ENCODE assay signal across 11 cellular contexts in the genomic region with DNA sequence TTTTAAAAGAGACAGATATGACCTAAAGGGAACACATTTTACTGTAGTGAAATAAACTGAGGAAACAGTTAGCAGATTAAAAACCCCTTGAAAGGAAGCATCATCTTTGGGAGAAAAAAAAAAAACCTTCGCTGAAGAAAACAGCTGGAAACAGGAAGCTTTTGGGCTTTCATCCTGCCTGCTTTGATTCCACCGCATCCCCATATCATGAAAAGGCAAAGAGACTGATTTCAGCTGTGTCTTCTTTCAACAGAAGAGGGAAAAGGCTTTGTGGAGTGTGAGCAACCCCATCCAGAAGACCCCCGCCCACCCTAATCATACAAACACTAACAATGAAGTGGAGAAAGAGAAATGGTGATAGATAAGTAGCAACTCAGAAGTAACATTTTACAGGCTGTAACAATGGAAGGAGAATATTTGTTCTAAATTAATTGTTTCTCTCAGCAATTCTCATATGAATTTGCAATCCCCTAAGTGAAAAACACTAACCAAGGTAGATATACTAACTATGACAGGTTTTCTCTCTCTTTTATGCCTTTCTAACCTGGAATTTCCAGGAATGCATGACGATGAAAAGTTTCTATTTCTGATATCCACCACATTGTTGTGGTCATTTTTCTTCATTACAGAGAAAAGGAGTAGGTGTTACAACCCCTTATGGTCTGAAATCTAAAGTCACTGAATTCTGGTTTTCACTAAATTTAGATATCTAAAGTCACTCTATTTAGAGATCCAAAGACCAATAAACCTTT.
DNase-seq lines count a peak whose midpoint lies in the region; ATAC-seq, FAIRE-seq and TF ChIP-seq lines count a peak whose summit lies in the region.
"Had no signal": no experiment of that assay in that cellular context is flagged by ENCODE, and none has a peak within 500 bp of the region (broad histone marks: within the 10 kb centered on the region; RNA-seq: fewer than 3 reads in every experiment).

No MANE protein-coding gene starts in this region.

- DNase-seq in astrocyte (ENCODE audit: low read depth), result peak; percentile 82
- no peak for DNase-seq in left lung
- no peak for DNase-seq in upper lobe of left lung
- no peak for DNase-seq in epidermal melanocyte (ENCODE audit: insufficient read length, low spot score)
- DNase-seq in NCI-H2029 (lab: John Stamatoyannopoulos, UW), result no peak
- no peak for DNase-seq in erythroblast (lab: John Stamatoyannopoulos, UW)
- DNase-seq: activated CD4-positive, alpha-beta T cell treated with anti-CD3 and anti-CD28 coated beads, Interleukin-2, amount 50 U/mL, for 48 hours; activated naive CD4-positive, alpha-beta T cell treated with Interleukin-2 at 50 U/mL for 16 hours had no signal

- ATAC-seq in left lung, result no peak
- ATAC-seq in upper lobe of left lung (ENCODE audit: low FRiP score in 2 of 2), result no peak

- no peak overlapping the region for H2AFZ ChIP-seq in astrocyte (ENCODE audit: low read depth, low read length)

- no peak for FAIRE-seq in astrocyte (lab: Jason Lieb, UNC)
- FAIRE-seq: GM18507 had no signal

- peaks cover 3% of the 10 kb centered on the region for H3K36me3 Mint-ChIP-seq in astrocyte (ENCODE audit: low read depth, unreplicated experiment)

- H3K9ac ChIP-seq in HUES64 (ENCODE audit: low read depth, low read length) (peak overlapping the region; percentile 23; the same call in 1 of the 2 replicates), astrocyte (ENCODE audit: low read length) (peak overlapping the region; percentile 80)

- H3K9me3 ChIP-seq in HUES64 (ENCODE audit: insufficient read depth, low read depth, low read length) (no peaks in the 10 kb centered on the region), astrocyte (ENCODE audit: insufficient read depth, low read depth, low read length) (no peaks in the 10 kb centered on the region), left lung (no peaks in the 10 kb centered on the region), upper lobe of left lung (no peaks in the 10 kb centered on the region)

- H3K27me3 ChIP-seq in HUES64 (ENCODE audit: insufficient read depth, low read length) (no peaks in the 10 kb centered on the region), astrocyte (ENCODE audit: insufficient read depth, low read length) (no peaks in the 10 kb centered on the region), left lung (no peaks in the 10 kb centered on the region), upper lobe of left lung (no peaks in the 10 kb centered on the region)

- TF ChIP-seq POLR2A in upper lobe of left lung (IDR thresholded peaks at IDR 0.05) (no peak), erythroblast (IDR thresholded peaks at IDR 0.05; ENCODE audit: low read length) (no peak)

- TF ChIP-seq EP300 in upper lobe of left lung (IDR thresholded peaks at IDR 0.05), result no peak

- H3K4me3 ChIP-seq in HUES64 (ENCODE audit: low read length) (no peak overlapping the region), astrocyte (ENCODE audit: insufficient read depth, low read depth, low read length) (no peak overlapping the region), left lung (no peak overlapping the region), upper lobe of left lung (no peak overlapping the region)

- H3K36me3 ChIP-seq in HUES64 (ENCODE audit: insufficient read depth, low read length), result no peaks in the 10 kb centered on the region
- H3K36me3 ChIP-seq in astrocyte (ENCODE audit: insufficient read depth, low read length), result no peaks in the 10 kb centered on the region
- H3K36me3 ChIP-seq in left lung, result no peaks in the 10 kb centered on the region
- no peaks in the 10 kb centered on the region for H3K36me3 ChIP-seq in upper lobe of left lung

- intact Hi-C loops in left lung (cut with DNase I), result no loop called here

- H3K27ac ChIP-seq in HUES64 (ENCODE audit: low read depth, low read length) (peak overlapping the region; percentile 88), astrocyte (ENCODE audit: low read depth, low read length) (peak overlapping the region; percentile 91), left lung (peak overlapping the region; percentile 28 to 47), upper lobe of left lung (peak overlapping the region in 3 of 4 donors; percentile 49 to 76 (median 53))

- TF ChIP-seq CTCF in astrocyte (IDR thresholded peaks at IDR 0.05; ENCODE audit: insufficient read depth, low read depth, low read length), result no peak
- no peak for TF ChIP-seq CTCF in left lung (IDR thresholded peaks at IDR 0.05)
- TF ChIP-seq CTCF in upper lobe of left lung (IDR thresholded peaks at IDR 0.05), result no peak

- H3K4me2 ChIP-seq in astrocyte (ENCODE audit: low read length), result peak overlapping the region; percentile 76

- peak overlapping the region; percentile 100 for H3K27ac Mint-ChIP-seq in astrocyte (ENCODE audit: unreplicated experiment)
- H3K27ac Mint-ChIP-seq: dendritic cell treated with granulocyte-macrophage colony-stimulating factor and Interleukin-4, amounts not matched to agents 40 ng/mL and 50 ng/mL, for 4 days had no signal

- H3K27me3 Mint-ChIP-seq in astrocyte (ENCODE audit: low read depth, unreplicated experiment), result no peaks in the 10 kb centered on the region
- H3K27me3 Mint-ChIP-seq: dendritic cell treated with granulocyte-macrophage colony-stimulating factor and Interleukin-4, amounts not matched to agents 40 ng/mL and 50 ng/mL, for 4 days had no signal

- H3K4me3 Mint-ChIP-seq in astrocyte (ENCODE audit: unreplicated experiment), result peak overlapping the region; percentile 67
- H3K4me3 Mint-ChIP-seq: dendritic cell treated with granulocyte-macrophage colony-stimulating factor and Interleukin-4, amounts not matched to agents 40 ng/mL and 50 ng/mL, for 4 days had no signal

- H4K20me1 ChIP-seq in astrocyte (ENCODE audit: insufficient read depth, low read length), result no peaks in the 10 kb centered on the region

- peaks cover 36% of the 10 kb centered on the region for H3K4me1 Mint-ChIP-seq in astrocyte (ENCODE audit: low read depth, unreplicated experiment)

- H3K4me1 ChIP-seq in HUES64 (ENCODE audit: insufficient read depth, low read length), result peaks cover 50% of the 10 kb centered on the region
- H3K4me1 ChIP-seq in astrocyte (ENCODE audit: insufficient read depth, low read length), result peaks cover 44% of the 10 kb centered on the region
- peaks cover 0 to 6% of the 10 kb centered on the region in 2 donors for H3K4me1 ChIP-seq in left lung
- H3K4me1 ChIP-seq in upper lobe of left lung, result peaks cover 4 to 22% (median 10%) of the 10 kb centered on the region in 4 donors

- 22% methylated on average over 3 of the region's 4 CpGs for WGBS in HUES64
- WGBS in upper lobe of left lung, 2 donors, result 35 to 51% methylated on average over 4 of the region's 4 CpGs

- no peaks in the 10 kb centered on the region for H3K9me3 Mint-ChIP-seq in astrocyte (ENCODE audit: unreplicated experiment)
- H3K9me3 Mint-ChIP-seq: dendritic cell treated with granulocyte-macrophage colony-stimulating factor and Interleukin-4, amounts not matched to agents 40 ng/mL and 50 ng/mL, for 4 days had no signal

- H3K79me2 ChIP-seq in astrocyte (ENCODE audit: insufficient read depth, low read length), result peaks cover 72% of the 10 kb centered on the region

Comparison
In these comparisons a context has a peak if more than half of its experiments do, and no peak if none do; other contexts are left out.
1. H3K27ac ChIP-seq: peak in every context shown above with its lines; median percentile 91 in astrocyte; 88 in HUES64; 53 in upper lobe of left lung; 38 in left lung.